Comparison of ENCODE assay signal across 9 cellular contexts in the genomic region with DNA sequence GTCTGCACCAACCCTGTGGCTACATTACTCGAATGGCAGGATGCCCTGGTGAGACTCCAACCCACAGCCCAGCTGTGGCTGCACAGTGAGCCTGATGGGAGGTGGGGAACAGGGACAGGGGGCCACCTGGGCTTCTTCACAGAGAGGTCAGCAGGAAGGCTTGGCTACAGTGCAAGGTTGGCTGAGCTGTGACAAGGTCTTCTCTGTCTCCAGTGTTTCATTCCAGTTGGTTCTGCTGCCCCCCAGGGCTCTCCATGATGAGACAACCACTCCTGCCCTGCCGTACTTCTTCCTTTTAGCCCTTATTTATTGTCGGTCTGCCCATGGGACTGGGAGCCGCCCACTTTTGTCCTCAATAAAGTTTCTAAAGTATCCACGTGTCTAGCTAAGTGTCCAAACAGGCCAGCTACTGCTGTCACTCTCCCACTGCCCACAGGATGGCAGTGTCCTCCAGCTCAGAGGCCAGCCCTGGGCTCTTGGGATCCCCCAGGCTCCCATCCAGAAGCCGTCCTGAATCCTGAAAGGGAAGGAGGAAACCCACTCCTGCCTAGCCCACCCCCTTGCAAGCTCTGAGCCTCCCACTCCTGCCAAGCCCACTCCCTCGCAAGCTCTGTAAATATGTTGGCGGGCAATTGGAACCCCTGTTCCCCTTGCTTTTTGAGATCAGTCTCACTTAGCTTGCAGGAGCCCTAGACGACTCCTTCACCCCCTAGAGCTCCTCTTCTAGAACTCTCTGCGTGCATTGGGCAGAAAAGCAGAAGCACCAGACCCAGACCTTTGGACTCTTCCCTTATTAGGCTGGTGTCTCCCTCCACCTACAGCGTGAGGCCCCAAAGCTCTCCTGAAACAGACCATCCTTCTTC. TPM values are rescaled to one million over a fixed set of nuclear protein-coding genes. Genes with fewer than 3 reads are reported as not detected.
DNase-seq lines count a peak whose midpoint lies in the region; ATAC-seq and TF ChIP-seq lines count a peak whose summit lies in the region.
"Had no signal": no experiment of that assay in that cellular context is flagged by ENCODE, and none has a peak within 500 bp of the region (broad histone marks: within the 10 kb centered on the region; RNA-seq: fewer than 3 reads in every experiment).

No MANE protein-coding gene starts in this region.

- in situ Hi-C loops in Caki2 (cut with HindIII; ENCODE audit: low pct_unique_long_range_greater_than_20kb, low sequenced_read_pairs) = no loop called here

- peak; percentile 74 for DNase-seq in Caki2 (ENCODE audit: low read depth)
- DNase-seq in HL-60 (ENCODE audit: low read depth in 1 of 2, low spot score in 1 of 2) = peak in 1 of 2 experiments; percentile 61
- DNase-seq in SW 1271 (lab: John Stamatoyannopoulos, UW) = peak; percentile 33 to 65
- peak; percentile 73 for DNase-seq in fibroblast of the aortic adventitia (ENCODE audit: low read depth)
- DNase-seq in nucleus accumbens (lab: John Stamatoyannopoulos, UW) = peak in 45 of 56 donors; percentile 13 to 78 (median 38)
- DNase-seq in activated naive CD4-positive, alpha-beta T cell treated with Interleukin-2 at 50 U/mL for 16 hours = no peak
- no peak for DNase-seq in activated CD4-positive, CD25-positive, alpha-beta regulatory T cell treated with anti-CD3 and anti-CD28 coated beads, Interleukin-2, amount 50 U/mL, for 72 hours

- ATAC-seq in GM21423 (IDR thresholded peaks at IDR 0.05; ENCODE audit: unreplicated experiment) = no peak

- TF ChIP-seq CTCF in HL-60 (IDR thresholded peaks at IDR 0.05; ENCODE audit: insufficient read depth, low read length) = peak; percentile 56
- TF ChIP-seq CTCF in fibroblast of the aortic adventitia (IDR thresholded peaks at IDR 0.05; ENCODE audit: insufficient read depth, low read length) = peak; percentile 78

- H3K27ac ChIP-seq in HL-60 (replicated peaks) = no peak overlapping the region
- H3K27ac ChIP-seq: SJSA1 had no signal

- H3K4me3 ChIP-seq in HL-60 (replicated peaks; ENCODE audit: insufficient read depth, low read length) (no peak overlapping the region), fibroblast of the aortic adventitia (ENCODE audit: low read depth, low read length) (no peak overlapping the region)
- H3K4me3 ChIP-seq: SJSA1 had no signal

- H3K27me3 ChIP-seq in HL-60 (ENCODE audit: insufficient read depth, poor library complexity, severe bottlenecking) = peaks cover 9% of the 10 kb centered on the region

RNA-seq across cellular contexts. Expression of gene C1QL4, which starts 5.4 kb away (rescaled TPM):
- 25.7 and 31.2 TPM in 2 replicates for total RNA-seq in Caki2 (2014; rRNA removed; shearing (Covaris generic); ENCODE audit: low replicate concordance)
- total RNA-seq in fibroblast of the aortic adventitia (ENCODE audit: low replicate concordance) = 0.18 TPM in 1 of 2 replicates, not detected in the other

RNA-seq across cellular contexts. Expression of gene TROAP, which starts 8.5 kb away (rescaled TPM):
- total RNA-seq in Caki2 (2014; rRNA removed; shearing (Covaris generic); ENCODE audit: low replicate concordance) = 12.0 and 41.5 TPM in 2 replicates
- 4.0 and 11.3 TPM in 2 replicates for total RNA-seq in fibroblast of the aortic adventitia (ENCODE audit: low replicate concordance)

RNA-seq across cellular contexts. Expression of gene DNAJC22, which starts 15.1 kb away (rescaled TPM):
- total RNA-seq in Caki2 (2014; rRNA removed; shearing (Covaris generic); ENCODE audit: low replicate concordance) = 22.0 and 23.6 TPM in 2 replicates
- 1.6 and 2.5 TPM in 2 replicates for total RNA-seq in fibroblast of the aortic adventitia (ENCODE audit: low replicate concordance)

RNA-seq across cellular contexts. Expression of gene SPATS2, which starts 35.7 kb away (rescaled TPM):
- total RNA-seq in Caki2 (2014; rRNA removed; shearing (Covaris generic); ENCODE audit: low replicate concordance) = 63.0 and 91.4 TPM in 2 replicates
- total RNA-seq in fibroblast of the aortic adventitia (ENCODE audit: low replicate concordance) = 25.1 and 34.1 TPM in 2 replicates

RNA-seq across cellular contexts. Expression of gene PRPH, which starts 36.6 kb away (rescaled TPM):
- 7.8 TPM in 1 of 2 replicates, not detected in the other for total RNA-seq in Caki2 (2014; rRNA removed; shearing (Covaris generic); ENCODE audit: low replicate concordance)
- 0.18 and 0.33 TPM in 2 replicates for total RNA-seq in fibroblast of the aortic adventitia (ENCODE audit: low replicate concordance)
- total RNA-seq: SJSA1 had no signal

Comparison
In these comparisons a context has a peak if more than half of its experiments do, and no peak if none do; other contexts are left out.
1. DNase-seq: peak in Caki2 (single experiment), SW 1271 (2 of 2), fibroblast of the aortic adventitia (single experiment) and nucleus accumbens (45 of 56); none in activated naive CD4-positive, alpha-beta T cell treated with Interleukin-2 at 50 U/mL for 16 hours (single experiment) and activated CD4-positive, CD25-positive, alpha-beta regulatory T cell treated with anti-CD3 and anti-CD28 coated beads, Interleukin-2, amount 50 U/mL, for 72 hours (single experiment).
2. RNA of gene C1QL4, which starts 5.4 kb away (total RNA-seq): 25.7 to 31.2 TPM in Caki2; 0.18 TPM in fibroblast of the aortic adventitia; every median in the first group is over 10 times any median in the second.